In the genomic region with DNA sequence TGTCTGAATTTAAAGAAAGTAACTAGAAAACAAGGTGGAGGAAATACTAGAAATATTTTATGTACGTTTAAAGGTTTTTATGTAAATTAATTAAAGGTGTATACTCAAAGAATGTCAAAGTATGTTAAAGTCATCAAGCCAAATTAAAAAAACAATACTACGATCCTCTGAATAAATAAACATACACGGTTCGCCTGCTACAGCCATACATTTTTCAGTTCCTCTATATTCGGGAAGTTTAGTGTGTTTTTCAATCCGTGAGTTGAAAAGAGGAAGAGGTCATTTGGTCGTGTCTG, we compare ENCODE assay signal across 10 cellular contexts. TPM values are rescaled to one million over a fixed set of nuclear protein-coding genes. Genes with fewer than 3 reads are reported as not detected.
DNase-seq lines count a peak whose midpoint lies in the region; ATAC-seq and TF ChIP-seq lines count a peak whose summit lies in the region.
"Had no signal": no experiment of that assay in that cellular context is flagged by ENCODE, and none has a peak within 500 bp of the region (broad histone marks: within the 10 kb centered on the region; RNA-seq: fewer than 3 reads in every experiment).

No MANE protein-coding gene starts in this region.

- no peaks in the 10 kb centered on the region for H3K9me3 Mint-ChIP-seq in activated CD8-positive, alpha-beta memory T cell treated with anti-CD3 and anti-CD28 coated beads, Interleukin-2, amount 10 ng/mL, durations not matched to agents 7 days and 5 days (ENCODE audit: low read depth)

- CTCF ChIA-PET in activated CD8-positive, alpha-beta memory T cell treated with anti-CD3 and anti-CD28 coated beads, Interleukin-2, amount 10 ng/mL, durations not matched to agents 7 days and 5 days (lab: Charles Lee) = interaction anchor here (1.2 to 1.7 kb wide), 5 partner anchors 17 to 287 kb away, joined by 4 to 13 read pairs (median 13); no protein-coding TSS in a partner anchor

- peak overlapping the region; percentile 92 for H3K4me3 Mint-ChIP-seq in activated CD8-positive, alpha-beta memory T cell treated with anti-CD3 and anti-CD28 coated beads, Interleukin-2, amount 10 ng/mL, durations not matched to agents 7 days and 5 days

- no peak for DNase-seq in activated CD8-positive, alpha-beta memory T cell treated with anti-CD3 and anti-CD28 coated beads, Interleukin-2, amount 10 ng/mL, durations not matched to agents 7 days and 5 days
- no peak for DNase-seq in activated CD8-positive, alpha-beta memory T cell treated with anti-CD3 and anti-CD28 coated beads, Interleukin-2, amount 50 U/mL, for 4 hours
- DNase-seq in adipocyte (ENCODE audit: low read depth) (no peak), tibial artery (no peak), left colon (no peak), KG1 (lab: John Stamatoyannopoulos, UW) (no peak), AG08396 (ENCODE audit: low spot score) (no peak)

- H3K36me3 Mint-ChIP-seq in activated CD8-positive, alpha-beta memory T cell treated with anti-CD3 and anti-CD28 coated beads, Interleukin-2, amount 10 ng/mL, durations not matched to agents 7 days and 5 days = peaks cover 15% of the 10 kb centered on the region

- H3K27me3 ChIP-seq in adipocyte (replicated peaks; ENCODE audit: control insufficient read depth, insufficient read depth, low read length) (no peaks in the 10 kb centered on the region), liver (ENCODE audit: control insufficient read depth in 4 of 4, insufficient read depth in 4 of 4, low read length in 3 of 4) (no peaks in the 10 kb centered on the region), tibial artery (no peaks in the 10 kb centered on the region)

- peak overlapping the region; percentile 63 to 81 for H3K27ac ChIP-seq in liver (ENCODE audit: low read depth in 1 of 2, low read length in 2 of 2)
- H3K27ac ChIP-seq in tibial artery = peak overlapping the region; percentile 81 to 89

- intact Hi-C loops in tibial artery (cut with DNase I; ENCODE audit: low total_unique reads) (no loop called here), left colon (cut with DNase I, micrococcal nuclease) (no loop called here)

- H3K9ac ChIP-seq in adipocyte (ENCODE audit: low read length) (peak overlapping the region; percentile 94), liver (ENCODE audit: low read depth in 1 of 2, low read length in 2 of 2) (peak overlapping the region in 1 of 2 donors; percentile 71)

- H3K36me3 ChIP-seq in adipocyte (ENCODE audit: control insufficient read depth, insufficient read depth, low read length, severe bottlenecking) (peaks cover 13% of the 10 kb centered on the region), liver (ENCODE audit: control insufficient read depth in 4 of 4, insufficient read depth in 3 of 4, low read depth in 1 of 4, low read length in 3 of 4) (no peaks in the 10 kb centered on the region), tibial artery (no peaks in the 10 kb centered on the region)

- WGBS in liver = under 1% methylated on average over 7 of the region's 7 CpGs

- peaks cover 40% of the 10 kb centered on the region for H3K4me1 ChIP-seq in adipocyte (ENCODE audit: control insufficient read depth, insufficient read depth, low read length)
- H3K4me1 ChIP-seq in liver (ENCODE audit: control insufficient read depth in 4 of 4, insufficient read depth in 4 of 4, low read length in 3 of 4) = peaks cover 0 to 23% (median 15%) of the 10 kb centered on the region in 4 donors
- peaks cover 0 to 74% (median 34%) of the 10 kb centered on the region in 4 donors for H3K4me1 ChIP-seq in tibial artery

- H3K27me3 Mint-ChIP-seq in activated CD8-positive, alpha-beta memory T cell treated with anti-CD3 and anti-CD28 coated beads, Interleukin-2, amount 10 ng/mL, durations not matched to agents 7 days and 5 days = peaks cover 10% of the 10 kb centered on the region

- H3K27ac Mint-ChIP-seq in activated CD8-positive, alpha-beta memory T cell treated with anti-CD3 and anti-CD28 coated beads, Interleukin-2, amount 10 ng/mL, durations not matched to agents 7 days and 5 days = peak overlapping the region; percentile 80

- ATAC-seq in activated CD8-positive, alpha-beta memory T cell treated with anti-CD3 and anti-CD28 coated beads, Interleukin-2, amount 10 ng/mL, durations not matched to agents 7 days and 5 days = no peak
- no peak for ATAC-seq in left colon

- TF ChIP-seq RAD21 in liver (IDR thresholded peaks at IDR 0.05) = no peak

- TF ChIP-seq CTCF in liver (IDR thresholded peaks at IDR 0.05; ENCODE audit: low read depth, low read length, missing input control) (no peak), tibial artery (IDR thresholded peaks at IDR 0.05) (no peak)

- no peaks in the 10 kb centered on the region for H3K9me3 ChIP-seq in adipocyte (ENCODE audit: control insufficient read depth, low read length)
- H3K9me3 ChIP-seq in liver (ENCODE audit: control insufficient read depth in 4 of 4, low read length in 3 of 4) = no peaks in the 10 kb centered on the region
- no peaks in the 10 kb centered on the region for H3K9me3 ChIP-seq in tibial artery

- H3K4me1 Mint-ChIP-seq in activated CD8-positive, alpha-beta memory T cell treated with anti-CD3 and anti-CD28 coated beads, Interleukin-2, amount 10 ng/mL, durations not matched to agents 7 days and 5 days = peaks cover 26% of the 10 kb centered on the region

- H3K4me3 ChIP-seq in adipocyte (ENCODE audit: low read length) (peak overlapping the region; percentile 96), liver (ENCODE audit: low read depth in 1 of 3, low read length in 3 of 3) (peak overlapping the region; percentile 78 to 94 (median 92)), tibial artery (peak overlapping the region; percentile 74 to 89)

TF ChIP-seq in liver, 16 proteins besides CTCF, POLR2A, EP300 and RAD21 (continues in another document):
- TF ChIP-seq SP1 (IDR thresholded peaks at IDR 0.05) (no peak), HNF4A (conservative IDR thresholded peaks at IDR 0.05) (no peak), GABPA (IDR thresholded peaks at IDR 0.05 in 1 of 2, conservative IDR thresholded peaks at IDR 0.05 in 1 of 2) (no peak), YY1 (IDR thresholded peaks at IDR 0.05) (no peak), MAX (IDR thresholded peaks at IDR 0.05) (no peak), FOXA2 (IDR thresholded peaks at IDR 0.05) (no peak), TAF1 (conservative IDR thresholded peaks at IDR 0.05) (no peak), JUND (IDR thresholded peaks at IDR 0.05) (no peak)
- TF ChIP-seq, protein P1, sequence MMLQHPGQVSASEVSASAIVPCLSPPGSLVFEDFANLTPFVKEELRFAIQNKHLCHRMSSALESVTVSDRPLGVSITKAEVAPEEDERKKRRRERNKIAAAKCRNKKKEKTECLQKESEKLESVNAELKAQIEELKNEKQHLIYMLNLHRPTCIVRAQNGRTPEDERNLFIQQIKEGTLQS (IDR thresholded peaks at IDR 0.05) = no peak
- TF ChIP-seq, protein P2, sequence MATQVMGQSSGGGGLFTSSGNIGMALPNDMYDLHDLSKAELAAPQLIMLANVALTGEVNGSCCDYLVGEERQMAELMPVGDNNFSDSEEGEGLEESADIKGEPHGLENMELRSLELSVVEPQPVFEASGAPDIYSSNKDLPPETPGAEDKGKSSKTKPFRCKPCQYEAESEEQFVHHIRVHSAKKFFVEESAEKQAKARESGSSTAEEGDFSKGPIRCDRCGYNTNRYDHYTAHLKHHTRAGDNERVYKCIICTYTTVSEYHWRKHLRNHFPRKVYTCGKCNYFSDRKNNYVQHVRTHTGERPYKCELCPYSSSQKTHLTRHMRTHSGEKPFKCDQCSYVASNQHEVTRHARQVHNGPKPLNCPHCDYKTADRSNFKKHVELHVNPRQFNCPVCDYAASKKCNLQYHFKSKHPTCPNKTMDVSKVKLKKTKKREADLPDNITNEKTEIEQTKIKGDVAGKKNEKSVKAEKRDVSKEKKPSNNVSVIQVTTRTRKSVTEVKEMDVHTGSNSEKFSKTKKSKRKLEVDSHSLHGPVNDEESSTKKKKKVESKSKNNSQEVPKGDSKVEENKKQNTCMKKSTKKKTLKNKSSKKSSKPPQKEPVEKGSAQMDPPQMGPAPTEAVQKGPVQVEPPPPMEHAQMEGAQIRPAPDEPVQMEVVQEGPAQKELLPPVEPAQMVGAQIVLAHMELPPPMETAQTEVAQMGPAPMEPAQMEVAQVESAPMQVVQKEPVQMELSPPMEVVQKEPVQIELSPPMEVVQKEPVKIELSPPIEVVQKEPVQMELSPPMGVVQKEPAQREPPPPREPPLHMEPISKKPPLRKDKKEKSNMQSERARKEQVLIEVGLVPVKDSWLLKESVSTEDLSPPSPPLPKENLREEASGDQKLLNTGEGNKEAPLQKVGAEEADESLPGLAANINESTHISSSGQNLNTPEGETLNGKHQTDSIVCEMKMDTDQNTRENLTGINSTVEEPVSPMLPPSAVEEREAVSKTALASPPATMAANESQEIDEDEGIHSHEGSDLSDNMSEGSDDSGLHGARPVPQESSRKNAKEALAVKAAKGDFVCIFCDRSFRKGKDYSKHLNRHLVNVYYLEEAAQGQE (IDR thresholded peaks at IDR 0.05) = no peak

RNA-seq across cellular contexts. Expression of gene STX7, which starts 0.6 kb away (rescaled TPM):
- total RNA-seq in activated CD8-positive, alpha-beta memory T cell treated with anti-CD3 and anti-CD28 coated beads, Interleukin-2, amount 10 ng/mL, durations not matched to agents 7 days and 5 days = 10 to 100 TPM; 17.2 to 19.5 TPM
- total RNA-seq in liver = 10 to 100 TPM; 16.2 to 20.0 TPM
- polyA plus RNA-seq in liver = 10 to 100 TPM in 1 of 2 donors, 1 to 10 TPM in 1; 7.5 to 12.3 TPM
- total RNA-seq in left colon = 10 to 100 TPM; 52.4 to 70.9 TPM

RNA-seq across cellular contexts. Expression of gene TAAR9, which starts 25.8 kb away (rescaled TPM):
- not detected for total RNA-seq in activated CD8-positive, alpha-beta memory T cell treated with anti-CD3 and anti-CD28 coated beads, Interleukin-2, amount 10 ng/mL, durations not matched to agents 7 days and 5 days
- total RNA-seq in liver (not detected), left colon (not detected)
- not detected for polyA plus RNA-seq in liver
- total RNA-seq: Daoy, SK-MEL-5 had no signal

RNA-seq across cellular contexts. Expression of gene TAAR8, which starts 40.2 kb away (rescaled TPM):
- not detected for total RNA-seq in activated CD8-positive, alpha-beta memory T cell treated with anti-CD3 and anti-CD28 coated beads, Interleukin-2, amount 10 ng/mL, durations not matched to agents 7 days and 5 days
- total RNA-seq in liver (not detected), left colon (not detected)
- not detected for polyA plus RNA-seq in liver
- total RNA-seq: Daoy, SK-MEL-5 had no signal

RNA-seq across cellular contexts. Expression of gene TAAR6, which starts 57.8 kb away (rescaled TPM):
- total RNA-seq in activated CD8-positive, alpha-beta memory T cell treated with anti-CD3 and anti-CD28 coated beads, Interleukin-2, amount 10 ng/mL, durations not matched to agents 7 days and 5 days = not detected
- total RNA-seq in liver (not detected), left colon (not detected)
- not detected for polyA plus RNA-seq in liver
- total RNA-seq: Daoy, SK-MEL-5 had no signal
